Comparison of ENCODE assay signal across 17 cellular contexts in the genomic region with DNA sequence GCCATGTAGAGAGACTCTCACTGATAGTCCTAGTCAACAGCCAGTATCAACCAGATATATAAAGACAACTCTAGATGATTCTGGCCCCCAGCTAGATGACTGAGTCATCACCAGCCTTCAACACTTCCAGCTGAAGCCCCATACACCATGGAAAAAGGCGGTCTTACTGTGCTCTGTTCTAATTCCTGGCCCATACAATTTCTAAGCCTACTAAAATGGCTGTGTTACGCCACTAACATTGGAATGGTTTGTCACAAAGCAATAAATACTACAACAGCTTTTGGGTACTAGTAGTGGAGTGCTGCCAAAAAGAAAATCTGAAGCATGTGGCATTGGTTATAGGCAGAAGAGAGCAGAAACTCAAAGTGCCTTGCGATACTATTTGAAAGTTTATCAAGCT.
"Had no signal": no experiment of that assay in that cellular context is flagged by ENCODE, and none has a peak within 500 bp of the region (broad histone marks: within the 10 kb centered on the region; RNA-seq: fewer than 3 reads in every experiment).

No MANE protein-coding gene starts in this region.

- H3K27me3 Mint-ChIP-seq: activated naive CD8-positive, alpha-beta T cell; dendritic cell treated with granulocyte-macrophage colony-stimulating factor and Interleukin-4, amounts not matched to agents 40 ng/mL and 50 ng/mL, for 4 days; effector memory CD8-positive, alpha-beta T cell; naive thymus-derived CD8-positive, alpha-beta T cell; stimulated activated memory B cell treated with anti-CD40 and anti-IgM and Interleukin-4, amounts not matched to agents 10 μg/mL and 1 μg/mL and 100 μg/mL, for 72 hours had no signal

- H3K9me3 Mint-ChIP-seq: activated CD4-positive, alpha-beta T cell treated with anti-CD3 and anti-CD28 coated beads, Interleukin-2, amount 10 ng/mL, durations not matched to agents 7 days and 5 days; activated T-cell treated with anti-CD3 and anti-CD28 coated beads, Interleukin-2, amount 50 U/mL, for 72 hours; dendritic cell treated with granulocyte-macrophage colony-stimulating factor and Interleukin-4, amounts not matched to agents 40 ng/mL and 50 ng/mL, for 4 days; effector memory CD8-positive, alpha-beta T cell; naive thymus-derived CD8-positive, alpha-beta T cell; stimulated activated memory B cell treated with anti-CD40 and anti-IgM and Interleukin-4, amounts not matched to agents 10 μg/mL and 1 μg/mL and 100 μg/mL, for 72 hours; T-helper 2 cell treated with Interferon-gamma antibody and Interleukin-4, amounts not matched to agents 5 μg/mL and 100 μg/mL, for 36 hours had no signal

- H3K36me3 ChIP-seq: left ventricle myocardium inferior, neutrophil, tibial artery, uterus had no signal

- H3K4me3 Mint-ChIP-seq: activated CD4-positive, alpha-beta T cell treated with anti-CD3 and anti-CD28 coated beads, Interleukin-2, amount 10 ng/mL, durations not matched to agents 7 days and 5 days; activated naive CD8-positive, alpha-beta T cell; activated T-cell treated with anti-CD3 and anti-CD28 coated beads, Interleukin-2, amount 50 U/mL, for 72 hours; dendritic cell treated with granulocyte-macrophage colony-stimulating factor and Interleukin-4, amounts not matched to agents 40 ng/mL and 50 ng/mL, for 4 days; effector memory CD8-positive, alpha-beta T cell; naive thymus-derived CD8-positive, alpha-beta T cell; stimulated activated memory B cell treated with anti-CD40 and anti-IgM and Interleukin-4, amounts not matched to agents 10 μg/mL and 1 μg/mL and 100 μg/mL, for 72 hours; T-helper 2 cell treated with Interferon-gamma antibody and Interleukin-4, amounts not matched to agents 5 μg/mL and 100 μg/mL, for 36 hours had no signal

- DNase-seq: activated CD4-positive, alpha-beta T cell treated with anti-CD3 and anti-CD28 coated beads, Interleukin-2, amount 10 ng/mL, durations not matched to agents 7 days and 5 days; activated CD8-positive, alpha-beta memory T cell treated with anti-CD3 and anti-CD28 coated beads, Interleukin-2, amount 50 U/mL, for 48 hours; activated gamma-delta T cell treated with Interleukin-2 at 50 U/mL for 16 hours; activated T-cell treated with anti-CD3 and anti-CD28 coated beads, Interleukin-2, amount 50 U/mL, for 72 hours; cerebellar nuclear complex; effector memory CD8-positive, alpha-beta T cell; hypothalamus; left ventricle myocardium inferior; naive thymus-derived CD8-positive, alpha-beta T cell; stimulated activated CD4-positive, alpha-beta T cell treated with anti-CD3 and anti-CD28 coated beads, Interleukin-2, amount 100 ng/mL, for 48 hours; tibial artery; uterus had no signal

- ATAC-seq: activated T-cell treated with anti-CD3 and anti-CD28 coated beads, Interleukin-2, amount 50 U/mL, for 72 hours; effector memory CD8-positive, alpha-beta T cell; naive thymus-derived CD8-positive, alpha-beta T cell; stimulated activated memory B cell treated with anti-CD40 and anti-IgM and Interleukin-4, amounts not matched to agents 10 μg/mL and 1 μg/mL and 100 μg/mL, for 72 hours had no signal

- H3K27ac ChIP-seq: left ventricle myocardium inferior, neutrophil, tibial artery, uterus had no signal

- H3K4me1 Mint-ChIP-seq: activated CD4-positive, alpha-beta T cell treated with anti-CD3 and anti-CD28 coated beads, Interleukin-2, amount 10 ng/mL, durations not matched to agents 7 days and 5 days; naive thymus-derived CD8-positive, alpha-beta T cell; stimulated activated memory B cell treated with anti-CD40 and anti-IgM and Interleukin-4, amounts not matched to agents 10 μg/mL and 1 μg/mL and 100 μg/mL, for 72 hours had no signal

- H3K4me1 ChIP-seq: left ventricle myocardium inferior, uterus had no signal

- H3K36me3 Mint-ChIP-seq: activated naive CD8-positive, alpha-beta T cell; naive thymus-derived CD8-positive, alpha-beta T cell; stimulated activated memory B cell treated with anti-CD40 and anti-IgM and Interleukin-4, amounts not matched to agents 10 μg/mL and 1 μg/mL and 100 μg/mL, for 72 hours had no signal

- H3K27ac Mint-ChIP-seq: activated CD4-positive, alpha-beta T cell treated with anti-CD3 and anti-CD28 coated beads, Interleukin-2, amount 10 ng/mL, durations not matched to agents 7 days and 5 days; activated naive CD8-positive, alpha-beta T cell; activated T-cell treated with anti-CD3 and anti-CD28 coated beads, Interleukin-2, amount 50 U/mL, for 72 hours; dendritic cell treated with granulocyte-macrophage colony-stimulating factor and Interleukin-4, amounts not matched to agents 40 ng/mL and 50 ng/mL, for 4 days; effector memory CD8-positive, alpha-beta T cell; stimulated activated memory B cell treated with anti-CD40 and anti-IgM and Interleukin-4, amounts not matched to agents 10 μg/mL and 1 μg/mL and 100 μg/mL, for 72 hours; T-helper 2 cell treated with Interferon-gamma antibody and Interleukin-4, amounts not matched to agents 5 μg/mL and 100 μg/mL, for 36 hours had no signal

- H3K9me3 ChIP-seq: left ventricle myocardium inferior, neutrophil, tibial artery, uterus had no signal

- H3K4me3 ChIP-seq: left ventricle myocardium inferior, tibial artery, uterus had no signal

- H3K27me3 ChIP-seq: neutrophil, tibial artery, uterus had no signal
